ENCODE assay signal across 26 cellular contexts in genomic region chr4:184485279-184485678, GRCh38. TPM values are rescaled to one million over a fixed set of nuclear protein-coding genes. Genes with fewer than 3 reads are reported as not detected.
DNase-seq lines count a peak whose midpoint lies in the region; ATAC-seq and TF ChIP-seq lines count a peak whose summit lies in the region.
"Had no signal": no experiment of that assay in that cellular context is flagged by ENCODE, and none has a peak within 500 bp of the region (broad histone marks: within the 10 kb centered on the region; RNA-seq: fewer than 3 reads in every experiment).

No MANE protein-coding gene starts in this region.

- H3K4me1 Mint-ChIP-seq in T-helper 17 cell: peaks cover 9% of the 10 kb centered on the region
- H3K4me1 Mint-ChIP-seq in activated CD4-positive, alpha-beta T cell treated with anti-CD3 and anti-CD28 coated beads for 36 hours: peaks cover 23% of the 10 kb centered on the region

- H3K27ac ChIP-seq in IMR-90 (ENCODE audit: insufficient read depth, low read length) (no peak overlapping the region), SK-N-SH (ENCODE audit: low read depth in 2 of 2, low read length in 1 of 2) (no peak overlapping the region), trophoblast cell (ENCODE audit: low read depth, low read length) (no peak overlapping the region), tibial artery (no peak overlapping the region)
- H3K27ac ChIP-seq: BLaER1 had no signal

- H3K23ac ChIP-seq in IMR-90 (ENCODE audit: low read depth, low read length): no peak overlapping the region
- no peak overlapping the region for H3K23ac ChIP-seq in trophoblast cell (ENCODE audit: low read length)

- no peak overlapping the region for H4K12ac ChIP-seq in trophoblast cell (ENCODE audit: low read depth, low read length)

- H2BK15ac ChIP-seq in IMR-90 (ENCODE audit: low read depth, low read length): no peak overlapping the region

- H3F3A ChIP-seq in SK-N-SH (replicated peaks; ENCODE audit: insufficient read depth): no peaks in the 10 kb centered on the region

- intact Hi-C loops in IMR-90 (cut with micrococcal nuclease): no loop called here
- intact Hi-C loops in tibial artery (cut with DNase I; ENCODE audit: low total_unique reads): no loop called here
- intact Hi-C loops in activated CD4-positive, alpha-beta T cell treated with anti-CD3 and anti-CD28 coated beads for 36 hours (cut with DNase I, micrococcal nuclease): loop anchor here in 1 of 2 experiments (1.0 kb wide), 1 partner anchor 10 kb away; no protein-coding TSS in a partner anchor

- H4K91ac ChIP-seq in IMR-90 (ENCODE audit: insufficient read depth, low read depth, low read length) (no peak overlapping the region), trophoblast cell (ENCODE audit: low read depth, low read length) (no peak overlapping the region)

- no peak overlapping the region for H3K4me3 Mint-ChIP-seq in T-helper 17 cell
- H3K4me3 Mint-ChIP-seq in activated CD4-positive, alpha-beta T cell treated with anti-CD3 and anti-CD28 coated beads for 36 hours: no peak overlapping the region
- H3K4me3 Mint-ChIP-seq: CD14-positive monocyte; CD4-positive, alpha-beta memory T cell; CD4-positive, CD25-positive, alpha-beta regulatory T cell; CD8-positive, alpha-beta memory T cell had no signal

- H3K9me3 ChIP-seq in IMR-90 (ENCODE audit: control insufficient read depth, insufficient read depth, low read length) (no peaks in the 10 kb centered on the region), SK-N-SH (no peaks in the 10 kb centered on the region), T-helper 17 cell (ENCODE audit: control insufficient read depth, low read length, poor library complexity, severe bottlenecking) (no peaks in the 10 kb centered on the region), trophoblast cell (ENCODE audit: insufficient read depth, low read depth, low read length) (peaks cover 3% of the 10 kb centered on the region), tibial artery (no peaks in the 10 kb centered on the region)
- H3K9me3 ChIP-seq: BE2C had no signal

- H4K5ac ChIP-seq in IMR-90 (ENCODE audit: low read depth, low read length): no peak overlapping the region

- POLR2A ChIA-PET in IMR-90 (lab: Charles Lee; ENCODE audit: unreplicated experiment) (no interaction called here), SK-N-SH (lab: Yijun Ruan, JAX) (no interaction called here)
- POLR2A ChIA-PET in activated CD4-positive, alpha-beta T cell treated with anti-CD3 and anti-CD28 coated beads for 36 hours (lab: Charles Lee): no interaction called here

- H3K9me1 ChIP-seq in IMR-90 (ENCODE audit: insufficient read depth, low read length): no peaks in the 10 kb centered on the region

- ATAC-seq in IMR-90 (ENCODE audit: low read depth) (no peak), T-helper 17 cell (no peak), HG02852 (IDR thresholded peaks at IDR 0.05; ENCODE audit: unreplicated experiment) (no peak)
- ATAC-seq in activated CD4-positive, alpha-beta T cell treated with anti-CD3 and anti-CD28 coated beads for 36 hours: no peak
- ATAC-seq: GM12878 had no signal

- H3K4me3 ChIP-seq in IMR-90 (ENCODE audit: insufficient read depth, low read depth, low read length) (no peak overlapping the region), SK-N-SH (ENCODE audit: low read depth in 2 of 2, low read length in 1 of 2) (no peak overlapping the region), trophoblast cell (ENCODE audit: low read depth, low read length) (no peak overlapping the region), tibial artery (no peak overlapping the region)
- H3K4me3 ChIP-seq: BLaER1, GM12878 had no signal

- in situ Hi-C loops in IMR-90 (cut with MboI; ENCODE audit: low sequenced_read_pairs): no loop called here

- BruUV-seq in IMR-90 (replicated peaks; lab: Mats Ljungman, UMichigan): no TSS peak

- no peak overlapping the region for H2BK20ac ChIP-seq in IMR-90 (ENCODE audit: low read depth, low read length)

- H2BK120ac ChIP-seq in IMR-90 (ENCODE audit: low read depth, low read length) (no peak overlapping the region), trophoblast cell (ENCODE audit: insufficient read depth, low read length, poor library complexity) (no peak overlapping the region)

- no peaks in the 10 kb centered on the region for H3K4me1 ChIP-seq in IMR-90 (ENCODE audit: control insufficient read depth, insufficient read depth, low read length)
- no peaks in the 10 kb centered on the region for H3K4me1 ChIP-seq in SK-N-SH (ENCODE audit: control insufficient read depth in 1 of 2, insufficient read depth in 2 of 2, low read depth in 1 of 2, low read length in 1 of 2)
- H3K4me1 ChIP-seq in trophoblast cell (ENCODE audit: control insufficient read depth in 1 of 2, insufficient read depth in 2 of 2, low read length in 2 of 2): no peaks in the 10 kb centered on the region
- H3K4me1 ChIP-seq in tibial artery: no peaks in the 10 kb centered on the region
- H3K4me1 ChIP-seq: BE2C had no signal

- H2BK12ac ChIP-seq in trophoblast cell (ENCODE audit: low read length): no peak overlapping the region

- H3K56ac ChIP-seq in IMR-90 (ENCODE audit: extremely low read depth, insufficient read depth, low read length): no peak overlapping the region

- H2AK5ac ChIP-seq in IMR-90 (ENCODE audit: low read depth, low read length) (no peak overlapping the region), trophoblast cell (ENCODE audit: low read length) (no peak overlapping the region)

- TF ChIP-seq RAD21 in IMR-90 (IDR thresholded peaks at IDR 0.05; ENCODE audit: low read length): no peak
- TF ChIP-seq RAD21 in SK-N-SH (IDR thresholded peaks at IDR 0.05; ENCODE audit: low read length): no peak

- no peak overlapping the region for H3K18ac ChIP-seq in IMR-90 (ENCODE audit: low read depth, low read length)
- no peak overlapping the region for H3K18ac ChIP-seq in trophoblast cell (ENCODE audit: low read length)

- peaks cover 2% of the 10 kb centered on the region for H3K36me3 Mint-ChIP-seq in T-helper 17 cell (ENCODE audit: low read depth)
- H3K36me3 Mint-ChIP-seq in activated CD4-positive, alpha-beta T cell treated with anti-CD3 and anti-CD28 coated beads for 36 hours (ENCODE audit: low read depth): peaks cover 6% of the 10 kb centered on the region

- H3K36me3 ChIP-seq in IMR-90 (ENCODE audit: control insufficient read depth, insufficient read depth, low read length) (no peaks in the 10 kb centered on the region), SK-N-SH (replicated peaks in 1 of 2; ENCODE audit: control insufficient read depth in 1 of 2, insufficient read depth in 2 of 2, low read length in 1 of 2) (no peaks in the 10 kb centered on the region), trophoblast cell (ENCODE audit: control insufficient read depth in 1 of 2, insufficient read depth in 2 of 2, low read length in 2 of 2) (no peaks in the 10 kb centered on the region), tibial artery (no peaks in the 10 kb centered on the region)
- H3K36me3 ChIP-seq: BE2C, BLaER1 had no signal

- dilution Hi-C loops in IMR-90 (cut with HindIII; ENCODE audit: low sequenced_read_pairs, unreplicated experiment): no loop called here

- peak overlapping the region; percentile 31 for H2AK9ac ChIP-seq in IMR-90 (replicated peaks; ENCODE audit: low read depth, low read length, poor library complexity)

- H3K27me3 Mint-ChIP-seq in T-helper 17 cell: peaks cover 6% of the 10 kb centered on the region
- H3K27me3 Mint-ChIP-seq in activated CD4-positive, alpha-beta T cell treated with anti-CD3 and anti-CD28 coated beads for 36 hours: peaks cover 1% of the 10 kb centered on the region
- H3K27me3 Mint-ChIP-seq: CD4-positive, alpha-beta memory T cell; CD4-positive, CD25-positive, alpha-beta regulatory T cell; CD8-positive, alpha-beta memory T cell had no signal

- no peak overlapping the region for H2BK5ac ChIP-seq in IMR-90 (ENCODE audit: low read depth, low read length, poor library complexity, severe bottlenecking)
- H2BK5ac ChIP-seq in trophoblast cell (ENCODE audit: low read depth, low read length, poor library complexity): no peak overlapping the region

- CTCF ChIA-PET in IMR-90 (lab: Yijun Ruan, JAX): no interaction called here
- CTCF ChIA-PET in SK-N-SH (lab: Yijun Ruan, JAX): no interaction called here
- CTCF ChIA-PET in activated CD4-positive, alpha-beta T cell treated with anti-CD3 and anti-CD28 coated beads for 36 hours (lab: Charles Lee): no interaction called here

- DNase-seq in IMR-90 (no peak), SK-N-SH (no peak), T-helper 17 cell (no peak), trophoblast cell (peak; percentile 77 to 94), tibial artery (no peak), RKO (ENCODE audit: low spot score) (no peak)
- DNase-seq in activated CD4-positive, alpha-beta T cell treated with anti-CD3 and anti-CD28 coated beads for 36 hours: no peak
- DNase-seq: 8988T; ACHN; BE2C; C1 segment of cervical spinal cord; CD4-positive, alpha-beta memory T cell; CD4-positive, CD25-positive, alpha-beta regulatory T cell; CD8-positive, alpha-beta memory T cell; COR-L47; DMS 273 treated with DMSO at 0.1 percent for 48 hours; DMS153; DMS53; DMS79; DND-41; EL; GDM1 had no signal

- H3K4me2 ChIP-seq in IMR-90 (ENCODE audit: low read depth, low read length) (no peak overlapping the region), SK-N-SH (peak overlapping the region; percentile 12; the same call in 1 of the 2 replicates), trophoblast cell (ENCODE audit: low read length) (no peak overlapping the region)
- H3K4me2 ChIP-seq: BLaER1 had no signal

- TF ChIP-seq CTCF in IMR-90 (conservative IDR thresholded peaks at IDR 0.05; ENCODE audit: low read depth, low read length) (no peak), SK-N-SH (IDR thresholded peaks at IDR 0.05) (no peak), tibial artery (IDR thresholded peaks at IDR 0.05) (no peak)

- H3K79me2 ChIP-seq in SK-N-SH (ENCODE audit: insufficient read depth): no peaks in the 10 kb centered on the region
- no peaks in the 10 kb centered on the region for H3K79me2 ChIP-seq in trophoblast cell (ENCODE audit: control insufficient read depth, insufficient read depth, low read length, poor library complexity)

- peaks cover 6% of the 10 kb centered on the region for H3K9me3 Mint-ChIP-seq in activated CD4-positive, alpha-beta T cell treated with anti-CD3 and anti-CD28 coated beads for 36 hours (ENCODE audit: low read depth)
- H3K9me3 Mint-ChIP-seq: CD4-positive, CD25-positive, alpha-beta regulatory T cell; CD8-positive, alpha-beta memory T cell had no signal

- peak in 1 of 2 experiments; percentile 31; a peak in 1 of 4 replicates for TF ChIP-seq EP300 in SK-N-SH (IDR thresholded peaks at IDR 0.05; ENCODE audit: borderline replicate concordance in 1 of 2, low read depth in 1 of 2, low read length in 1 of 2)

- H3K79me1 ChIP-seq in IMR-90 (ENCODE audit: low read depth in 1 of 2, low read length in 2 of 2): no peaks in the 10 kb centered on the region
- no peaks in the 10 kb centered on the region for H3K79me1 ChIP-seq in trophoblast cell (ENCODE audit: low read length)

- H3K4ac ChIP-seq in IMR-90 (ENCODE audit: low read depth, low read length) (no peak overlapping the region), trophoblast cell (ENCODE audit: low read depth, low read length) (no peak overlapping the region)

- 80% methylated on average over 1 of the region's 2 CpGs; no CpG with 5 or more reads in 1 of the 2 experiments for WGBS in IMR-90 (ENCODE audit: extremely low coverage in 2 of 2, insufficient read length in 1 of 2), 2 experiments
- 32% methylated on average over 2 of the region's 2 CpGs for WGBS in SK-N-SH (ENCODE audit: low lambda C conversion rate)
- WGBS in trophoblast cell (ENCODE audit: extremely low coverage, insufficient coverage, insufficient read length): no CpG with 5 or more reads among the region's 2 CpGs

- no peak for TF ChIP-seq POLR2A in IMR-90 (IDR thresholded peaks at IDR 0.05; ENCODE audit: low read depth, low read length)

- H4K20me1 ChIP-seq in IMR-90 (ENCODE audit: insufficient read depth, low read length): no peaks in the 10 kb centered on the region
- no peaks in the 10 kb centered on the region for H4K20me1 ChIP-seq in SK-N-SH (ENCODE audit: insufficient read depth)
- H4K20me1 ChIP-seq: BLaER1 had no signal

- H3K27me3 ChIP-seq in IMR-90 (ENCODE audit: control insufficient read depth, insufficient read depth, low read length): no peaks in the 10 kb centered on the region
- no peaks in the 10 kb centered on the region for H3K27me3 ChIP-seq in SK-N-SH (ENCODE audit: insufficient read depth)
- no peaks in the 10 kb centered on the region for H3K27me3 ChIP-seq in trophoblast cell (ENCODE audit: insufficient read depth, low read length)
- no peaks in the 10 kb centered on the region for H3K27me3 ChIP-seq in tibial artery
- H3K27me3 ChIP-seq: BE2C, BLaER1 had no signal

- no peak overlapping the region for H2AFZ ChIP-seq in IMR-90 (replicated peaks; ENCODE audit: low read length, poor library complexity)
- H2AFZ ChIP-seq in SK-N-SH (ENCODE audit: low read depth): no peak overlapping the region
- no peak overlapping the region for H2AFZ ChIP-seq in trophoblast cell (ENCODE audit: insufficient read depth, low read length, poor library complexity)

- H3K27ac Mint-ChIP-seq in T-helper 17 cell: peak overlapping the region; percentile 21
- no peak overlapping the region for H3K27ac Mint-ChIP-seq in activated CD4-positive, alpha-beta T cell treated with anti-CD3 and anti-CD28 coated beads for 36 hours
- H3K27ac Mint-ChIP-seq: CD14-positive monocyte; CD4-positive, CD25-positive, alpha-beta regulatory T cell had no signal

- H3K9ac ChIP-seq in IMR-90 (ENCODE audit: low read depth, low read length) (no peak overlapping the region), SK-N-SH (no peak overlapping the region), trophoblast cell (ENCODE audit: low read length) (no peak overlapping the region)
- H3K9ac ChIP-seq: BLaER1 had no signal

- H3K9me2 ChIP-seq in SK-N-SH: no peaks in the 10 kb centered on the region

- H3K14ac ChIP-seq in IMR-90 (replicated peaks; ENCODE audit: low read depth, low read length) (no peak overlapping the region), trophoblast cell (ENCODE audit: low read length) (no peak overlapping the region)

- no peak overlapping the region for H4K8ac ChIP-seq in IMR-90 (ENCODE audit: low read depth in 2 of 2, low read length in 2 of 2)
- H4K8ac ChIP-seq in trophoblast cell (ENCODE audit: low read depth, low read length): no peak overlapping the region

RNA-seq across cellular contexts. Expression of gene IRF2, which starts 10.9 kb away (rescaled TPM):
- total RNA-seq in IMR-90 (2012; rRNA removed) (20.3 and 21.9 TPM in 2 replicates), T-helper 17 cell (10 to 100 TPM; 33.5 to 37.2 TPM)
- polyA plus RNA-seq in IMR-90 (2012; rRNA removed) (16.5 and 20.6 TPM in 2 replicates), SK-N-SH (2012; rRNA removed) (23.3 and 23.6 TPM in 2 replicates)
- polyA plus RNA-seq in IMR-90 (2012; cell fraction: cytosol; rRNA removed): 9.5 and 12.3 TPM in 2 replicates
- 9.2 and 22.4 TPM in 2 replicates for polyA plus RNA-seq in IMR-90 (2012; cell fraction: nucleus; rRNA removed; ENCODE audit: low replicate concordance)
- 20.7 and 23.5 TPM in 2 replicates for polyA plus RNA-seq in SK-N-SH (2012; cell fraction: cytosol; rRNA removed)
- polyA plus RNA-seq in SK-N-SH (2012; cell fraction: nucleus; rRNA removed): 18.0 and 21.4 TPM in 2 replicates
- 5.7 and 5.9 TPM in 2 replicates for polyA plus RNA-seq in trophoblast cell (2013)
- 10 to 100 TPM; 50.1 to 68.9 TPM for total RNA-seq in activated CD4-positive, alpha-beta T cell treated with anti-CD3 and anti-CD28 coated beads for 36 hours

Comparison
In these comparisons a context has a peak if more than half of its experiments do, and no peak if none do; other contexts are left out.
1. DNase-seq: peak in trophoblast cell (2 of 2); none in IMR-90 (single experiment), SK-N-SH (single experiment), T-helper 17 cell (0 of 3), tibial artery (0 of 2), RKO (single experiment) and activated CD4-positive, alpha-beta T cell treated with anti-CD3 and anti-CD28 coated beads for 36 hours (single experiment).